Comparison of ENCODE assay signal across 21 cellular contexts in the genomic region with DNA sequence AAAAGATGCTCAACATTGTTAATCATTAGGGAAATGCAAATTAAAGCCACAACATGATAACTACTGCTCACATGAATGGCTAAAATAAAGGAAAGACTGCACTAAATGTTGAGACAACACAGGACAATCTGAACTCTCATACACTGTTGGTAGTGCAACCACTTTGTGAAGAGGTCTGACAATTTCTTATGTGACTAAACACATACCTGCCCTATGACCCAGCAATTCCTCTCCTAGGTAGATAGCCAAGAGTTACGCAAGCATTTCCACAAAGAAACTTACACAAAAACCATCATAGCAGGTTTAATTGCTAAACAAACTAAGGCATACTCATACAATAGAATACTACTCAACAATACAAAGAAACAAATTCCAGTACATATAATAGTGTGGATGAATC. TPM values are rescaled to one million over a fixed set of nuclear protein-coding genes. Genes with fewer than 3 reads are reported as not detected.
DNase-seq lines count a peak whose midpoint lies in the region; ATAC-seq and TF ChIP-seq lines count a peak whose summit lies in the region.
"Had no signal": no experiment of that assay in that cellular context is flagged by ENCODE, and none has a peak within 500 bp of the region (broad histone marks: within the 10 kb centered on the region; RNA-seq: fewer than 3 reads in every experiment).

No MANE protein-coding gene starts in this region.

- no peaks in the 10 kb centered on the region for H3K27me3 Mint-ChIP-seq in MCF 10A (ENCODE audit: insufficient read depth, unreplicated experiment)
- H3K27me3 Mint-ChIP-seq: stimulated activated naive B cell treated with anti-CD40 and anti-IgM and Interleukin-4, amounts not matched to agents 10 μg/mL and 1 μg/mL and 100 μg/mL, for 72 hours had no signal

- intact Hi-C loops in MCF 10A (cut with micrococcal nuclease) (no loop called here), breast epithelium (cut with DNase I; ENCODE audit: low total_unique reads) (no loop called here), upper lobe of right lung (cut with DNase I) (no loop called here)

- no TSS peak for BruUV-seq in MCF 10A (replicated peaks; lab: Mats Ljungman, UMichigan)

- CTCF ChIA-PET in MCF 10A (lab: Yijun Ruan, JAX), result interaction anchor here (1.0 kb wide), 1 partner anchor 27 kb away, joined by 6 read pairs; no protein-coding TSS in a partner anchor

- H3K4me3 ChIP-seq in breast epithelium, result no peak overlapping the region
- no peak overlapping the region for H3K4me3 ChIP-seq in upper lobe of right lung
- H3K4me3 ChIP-seq in BE2C (ENCODE audit: low read depth, low read length), result no peak overlapping the region
- H3K4me3 ChIP-seq: gastrocnemius medialis, prostate gland had no signal

- DNase-seq in MCF 10A (ENCODE audit: unreplicated experiment), result peak; percentile 75
- no peak for DNase-seq in breast epithelium (ENCODE audit: low spot score in 2 of 2)
- DNase-seq in upper lobe of right lung, result no peak
- no peak for DNase-seq in DMS79 treated with DMSO at 0.1 percent for 48 hours (lab: John Stamatoyannopoulos, UW)
- DNase-seq in BE2C, result no peak
- DNase-seq: activated CD4-positive, alpha-beta T cell treated with anti-CD3 and anti-CD28 coated beads, Interleukin-2, amount 50 U/mL, for 1 hour; activated naive CD4-positive, alpha-beta T cell treated with anti-CD3 and anti-CD28 coated beads, Interleukin-2, amount 50 U/mL, for 16 hours; activated T-cell treated with anti-CD3 and anti-CD28 coated beads, Interleukin-2, amount 50 U/mL, for 1 hour; effector memory CD4-positive, alpha-beta T cell; gastrocnemius medialis; natural killer cell; NCI-H146; NCI-H510A treated with DMSO at 0.1 percent for 48 hours; stimulated activated naive B cell treated with anti-CD40 and anti-IgM and Interleukin-4, amounts not matched to agents 10 μg/mL and 1 μg/mL and 100 μg/mL, for 72 hours had no signal

- ATAC-seq in upper lobe of right lung (peak; percentile 82), GM19328 (IDR thresholded peaks at IDR 0.05; ENCODE audit: unreplicated experiment) (no peak)
- ATAC-seq: gastrocnemius medialis; natural killer cell; SK-N-SH treated with all-trans-retinoic acid at 6 μM for 48 hours; stimulated activated naive B cell treated with anti-CD40 and anti-IgM and Interleukin-4, amounts not matched to agents 10 μg/mL and 1 μg/mL and 100 μg/mL, for 72 hours had no signal

- H3K27ac ChIP-seq in breast epithelium (no peak overlapping the region), cingulate gyrus (ENCODE audit: low read depth, low read length) (peak overlapping the region; percentile 61), layer of hippocampus (ENCODE audit: low read depth, low read length) (peak overlapping the region; percentile 86), upper lobe of right lung (no peak overlapping the region)
- H3K27ac ChIP-seq: gastrocnemius medialis, KMS-11, prostate gland had no signal

- peaks cover 7% of the 10 kb centered on the region for H3K4me1 Mint-ChIP-seq in MCF 10A (ENCODE audit: insufficient read depth, unreplicated experiment)
- H3K4me1 Mint-ChIP-seq: CD14-positive monocyte had no signal

- H3K4me1 ChIP-seq in breast epithelium (no peaks in the 10 kb centered on the region), upper lobe of right lung (no peaks in the 10 kb centered on the region), BE2C (peaks cover 12% of the 10 kb centered on the region; the same call in 1 of the 2 replicates)
- H3K4me1 ChIP-seq: prostate gland had no signal

- no peak overlapping the region for H3K27ac Mint-ChIP-seq in MCF 10A (ENCODE audit: low read depth, unreplicated experiment)
- H3K27ac Mint-ChIP-seq: CD14-positive monocyte; natural killer cell; stimulated activated naive B cell treated with anti-CD40 and anti-IgM and Interleukin-4, amounts not matched to agents 10 μg/mL and 1 μg/mL and 100 μg/mL, for 72 hours had no signal

- H3K9me3 Mint-ChIP-seq in MCF 10A (ENCODE audit: unreplicated experiment), result peaks cover 7% of the 10 kb centered on the region
- H3K9me3 Mint-ChIP-seq: natural killer cell had no signal

- no peak for TF ChIP-seq POLR2A in breast epithelium (IDR thresholded peaks at IDR 0.05)

- H3K27me3 ChIP-seq in breast epithelium, result no peaks in the 10 kb centered on the region
- no peaks in the 10 kb centered on the region for H3K27me3 ChIP-seq in layer of hippocampus (ENCODE audit: control insufficient read depth, insufficient read depth, low read length)
- no peaks in the 10 kb centered on the region for H3K27me3 ChIP-seq in upper lobe of right lung
- no peaks in the 10 kb centered on the region for H3K27me3 ChIP-seq in BE2C
- H3K27me3 ChIP-seq: gastrocnemius medialis had no signal

- H3K4me3 Mint-ChIP-seq in MCF 10A (ENCODE audit: unreplicated experiment), result no peak overlapping the region
- H3K4me3 Mint-ChIP-seq: CD14-positive monocyte; natural killer cell; stimulated activated naive B cell treated with anti-CD40 and anti-IgM and Interleukin-4, amounts not matched to agents 10 μg/mL and 1 μg/mL and 100 μg/mL, for 72 hours had no signal

- H3K36me3 Mint-ChIP-seq in MCF 10A (ENCODE audit: insufficient read depth, unreplicated experiment), result no peaks in the 10 kb centered on the region
- H3K36me3 Mint-ChIP-seq: CD14-positive monocyte; natural killer cell; stimulated activated naive B cell treated with anti-CD40 and anti-IgM and Interleukin-4, amounts not matched to agents 10 μg/mL and 1 μg/mL and 100 μg/mL, for 72 hours had no signal

- POLR2A ChIA-PET in MCF 10A (lab: Yijun Ruan, JAX), result interaction anchor here (1.5 kb wide), 1 partner anchor 9 kb away, joined by 3 read pairs; no protein-coding TSS in a partner anchor

- H3K9me3 ChIP-seq in breast epithelium (no peaks in the 10 kb centered on the region), upper lobe of right lung (no peaks in the 10 kb centered on the region), BE2C (no peaks in the 10 kb centered on the region)
- H3K9me3 ChIP-seq: gastrocnemius medialis, prostate gland had no signal

- TF ChIP-seq CTCF in MCF 10A (IDR thresholded peaks at IDR 0.05; ENCODE audit: unreplicated experiment) (no peak), breast epithelium (IDR thresholded peaks at IDR 0.05) (no peak), upper lobe of right lung (IDR thresholded peaks at IDR 0.05) (no peak), BE2C (IDR thresholded peaks at IDR 0.05; ENCODE audit: low read depth, low read length) (no peak)

- no peaks in the 10 kb centered on the region for H3K36me3 ChIP-seq in breast epithelium
- H3K36me3 ChIP-seq in upper lobe of right lung, result no peaks in the 10 kb centered on the region
- no peaks in the 10 kb centered on the region for H3K36me3 ChIP-seq in BE2C
- H3K36me3 ChIP-seq: gastrocnemius medialis, prostate gland had no signal

RNA-seq across cellular contexts. Expression of gene HERPUD2, which starts 41.8 kb away (rescaled TPM):
- total RNA-seq in MCF 10A (2022), result 28.1 and 29.0 TPM in 2 replicates
- total RNA-seq in breast epithelium, result 10 to 100 TPM; 31.1 to 39.7 (median 35.4) TPM
- total RNA-seq in upper lobe of right lung, result 32.6 TPM
- 11.1 TPM for polyA plus RNA-seq in BE2C (2012; ENCODE audit: insufficient read depth, insufficient read length, low read depth)

Comparison
In these comparisons a context has a peak if more than half of its experiments do, and no peak if none do; other contexts are left out.
1. H3K27ac ChIP-seq: peak in cingulate gyrus (single experiment) and layer of hippocampus (single experiment); none in breast epithelium (0 of 2) and upper lobe of right lung (single experiment).